Comparison of ENCODE assay signal across 2 cellular contexts in the genomic region with DNA sequence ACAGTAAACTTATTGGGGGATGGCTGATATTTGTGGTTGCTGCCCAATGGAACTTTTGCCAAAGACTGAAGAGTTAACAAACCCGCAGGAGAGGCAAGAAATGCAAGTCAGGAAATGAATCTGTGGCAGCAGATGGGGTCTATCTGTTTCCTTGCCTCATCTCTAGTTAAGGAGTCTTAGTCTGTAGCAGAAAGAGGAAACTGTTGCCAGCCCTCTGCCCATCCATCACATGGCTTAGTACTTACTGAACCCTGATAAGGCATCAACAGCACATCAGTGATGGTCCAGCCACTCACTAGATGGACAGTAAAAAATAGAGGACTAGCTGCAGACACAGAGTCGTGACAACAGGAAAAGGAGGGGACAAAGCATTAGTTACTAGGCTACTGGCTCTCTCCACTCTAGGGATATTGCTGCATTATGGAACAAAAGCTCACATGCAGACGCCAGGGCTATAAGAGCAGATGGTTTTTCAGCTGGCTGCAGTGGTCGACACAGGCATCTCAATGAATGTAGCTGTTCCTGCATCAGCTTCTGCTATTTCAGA.
TF ChIP-seq lines count a peak whose summit lies in the region.

No MANE protein-coding gene starts in this region.

TF ChIP-seq in SK-N-SH, 30 proteins besides CTCF, POLR2A, EP300 and RAD21 (continued from another document):
- TF ChIP-seq REST (IDR thresholded peaks at IDR 0.05; ENCODE audit: low read depth, low read length) (no peak), PBX3 (IDR thresholded peaks at IDR 0.05) (no peak), MAX (IDR thresholded peaks at IDR 0.05; ENCODE audit: low read depth) (no peak), ELF1 (IDR thresholded peaks at IDR 0.05) (no peak), RFX5 (IDR thresholded peaks at IDR 0.05; ENCODE audit: low read length) (no peak), SIN3A (IDR thresholded peaks at IDR 0.05; ENCODE audit: borderline replicate concordance, low read depth, low read length) (no peak), GATA2 (CRISPR knock-in tag; IDR thresholded peaks at IDR 0.05) (peak; percentile 55; the same call in 1 of the 2 replicates)

TF ChIP-seq in SK-N-SH treated with all-trans-retinoic acid at 6 μM for 48 hours, 23 proteins besides CTCF, POLR2A, EP300 and RAD21 (continued from another document):
- TF ChIP-seq TSHZ2 (CRISPR knock-in tag; IDR thresholded peaks at IDR 0.05) = no peak
- TF ChIP-seq TOX (CRISPR knock-in tag; IDR thresholded peaks at IDR 0.05; ENCODE audit: borderline replicate concordance) = no peak
- TF ChIP-seq SNAI2 (CRISPR knock-in tag; IDR thresholded peaks at IDR 0.05) = no peak
- no peak for TF ChIP-seq PPARA (CRISPR knock-in tag; IDR thresholded peaks at IDR 0.05; ENCODE audit: borderline replicate concordance)
- TF ChIP-seq TCF4 (CRISPR knock-in tag; IDR thresholded peaks at IDR 0.05; ENCODE audit: borderline replicate concordance) = no peak
- TF ChIP-seq ZC3H10 (CRISPR knock-in tag; IDR thresholded peaks at IDR 0.05) = no peak
- TF ChIP-seq ZNF565 (CRISPR knock-in tag; conservative IDR thresholded peaks at IDR 0.05; ENCODE audit: low read depth) = no peak
- TF ChIP-seq OSR1 (CRISPR knock-in tag; IDR thresholded peaks at IDR 0.05) = no peak
- no peak for TF ChIP-seq BACH2 (CRISPR knock-in tag; IDR thresholded peaks at IDR 0.05; ENCODE audit: borderline replicate concordance)
- no peak for TF ChIP-seq ARNTL (CRISPR knock-in tag; IDR thresholded peaks at IDR 0.05; ENCODE audit: borderline replicate concordance, low read depth)
